In the genomic region with DNA sequence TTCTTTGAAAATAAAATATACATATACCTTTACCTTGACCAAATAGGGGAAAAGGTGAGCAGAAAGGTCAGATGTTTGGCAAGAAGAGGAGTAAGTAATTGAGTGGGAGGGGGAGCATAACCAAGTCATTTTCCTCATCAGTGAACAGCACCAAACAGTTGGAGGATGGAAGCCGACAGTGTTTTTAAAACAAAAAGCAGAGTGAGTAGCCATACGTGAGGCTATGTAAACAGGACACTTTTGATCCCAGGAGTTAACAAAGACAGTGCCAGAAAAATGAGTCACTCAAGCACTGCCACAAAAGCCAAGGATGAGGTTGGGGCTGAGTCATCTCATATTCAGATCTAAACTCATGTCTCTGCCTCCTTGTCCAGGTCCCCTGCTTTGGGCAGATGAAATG, we compare ENCODE assay signal across 1 cellular context.
TF ChIP-seq lines count a peak whose summit lies in the region.

No MANE protein-coding gene starts in this region.

TF ChIP-seq in liver, 16 proteins besides CTCF, POLR2A, EP300 and RAD21:
- no peak for TF ChIP-seq ZBTB33 (IDR thresholded peaks at IDR 0.05)
- TF ChIP-seq MAX (IDR thresholded peaks at IDR 0.05): no peak
- no peak for TF ChIP-seq RXRA (IDR thresholded peaks at IDR 0.05)
- TF ChIP-seq HNF4G (IDR thresholded peaks at IDR 0.05): no peak
- no peak for TF ChIP-seq REST (IDR thresholded peaks at IDR 0.05)
- TF ChIP-seq JUND (IDR thresholded peaks at IDR 0.05): peak; percentile 83 to 94
- TF ChIP-seq SP1 (IDR thresholded peaks at IDR 0.05): no peak
- peak; percentile 92 for TF ChIP-seq FOXA2 (IDR thresholded peaks at IDR 0.05)
- TF ChIP-seq HNF4A (conservative IDR thresholded peaks at IDR 0.05): peak in 1 of 2 donors; percentile 46
- TF ChIP-seq GABPA (IDR thresholded peaks at IDR 0.05 in 1 of 2, conservative IDR thresholded peaks at IDR 0.05 in 1 of 2): no peak
- TF ChIP-seq FOXA1 (IDR thresholded peaks at IDR 0.05): peak; percentile 71
- TF ChIP-seq TAF1 (conservative IDR thresholded peaks at IDR 0.05): no peak
- TF ChIP-seq, protein P1, sequence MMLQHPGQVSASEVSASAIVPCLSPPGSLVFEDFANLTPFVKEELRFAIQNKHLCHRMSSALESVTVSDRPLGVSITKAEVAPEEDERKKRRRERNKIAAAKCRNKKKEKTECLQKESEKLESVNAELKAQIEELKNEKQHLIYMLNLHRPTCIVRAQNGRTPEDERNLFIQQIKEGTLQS (IDR thresholded peaks at IDR 0.05): peak; percentile 44
- TF ChIP-seq NR2F2 (IDR thresholded peaks at IDR 0.05): no peak
